In genomic region chr3:112089956-112090898, GRCh38 we compare ENCODE assay signal across 1 cellular context.
TF ChIP-seq lines count a peak whose summit lies in the region.

No MANE protein-coding gene starts in this region.

TF ChIP-seq in HEK293, 187 proteins besides CTCF, POLR2A, EP300 and RAD21 (continued from another document and continues in another):
- TF ChIP-seq PRDM10 (tag by site-specific recombination; IDR thresholded peaks at IDR 0.05) (no peak; the same call in 1 of the 2 replicates), ZNF24 (tag by site-specific recombination; IDR thresholded peaks at IDR 0.05) (0 out of 2 replicates have a peak, but pooled peaks have one; percentile 76), SP3 (tag by site-specific recombination; IDR thresholded peaks at IDR 0.05) (peak; percentile 25), ZNF335 (tag by site-specific recombination; conservative IDR thresholded peaks at IDR 0.05) (no peak), ZNF18 (tag by site-specific recombination; IDR thresholded peaks at IDR 0.05) (peak; percentile 73; the same call in 1 of the 2 replicates), ZNF707 (tag by site-specific recombination; IDR thresholded peaks at IDR 0.05) (no peak), ZNF654 (tag by site-specific recombination; IDR thresholded peaks at IDR 0.05; ENCODE audit: low read depth) (no peak), ZNF366 (tag by site-specific recombination; conservative IDR thresholded peaks at IDR 0.05) (peak; percentile 87), ZBTB1 (tag by site-specific recombination; IDR thresholded peaks at IDR 0.05) (no peak), ZNF670 (tag by site-specific recombination; IDR thresholded peaks at IDR 0.05; ENCODE audit: low read depth) (no peak), ZNF645 (tag by site-specific recombination; IDR thresholded peaks at IDR 0.05) (0 out of 2 replicates have a peak, but pooled peaks have one; percentile 26), ZNF248 (tag by site-specific recombination; IDR thresholded peaks at IDR 0.05) (no peak), ZBTB7A (tag by site-specific recombination; IDR thresholded peaks at IDR 0.05; ENCODE audit: low read depth) (no peak), ZNF266 (tag by site-specific recombination; IDR thresholded peaks at IDR 0.05; ENCODE audit: low read depth) (no peak), ZNF501 (tag by site-specific recombination; IDR thresholded peaks at IDR 0.05) (peak; percentile 31; the same call in 1 of the 2 replicates), GLI4 (tag by site-specific recombination; IDR thresholded peaks at IDR 0.05) (no peak), ZXDB (tag by site-specific recombination; IDR thresholded peaks at IDR 0.05) (peak; percentile 85), SP2 (tag by site-specific recombination; IDR thresholded peaks at IDR 0.05) (peak; percentile 19; the same call in 1 of the 2 replicates), ZNF394 (tag by site-specific recombination; IDR thresholded peaks at IDR 0.05; ENCODE audit: borderline replicate concordance) (peak; percentile 69), AEBP2 (tag by site-specific recombination; IDR thresholded peaks at IDR 0.05; ENCODE audit: borderline replicate concordance) (no peak), PRDM2 (tag by site-specific recombination; IDR thresholded peaks at IDR 0.05; ENCODE audit: borderline replicate concordance) (no peak), ZNF704 (tag by site-specific recombination; IDR thresholded peaks at IDR 0.05) (no peak), ZNF560 (tag by site-specific recombination; IDR thresholded peaks at IDR 0.05; ENCODE audit: borderline replicate concordance) (no peak), ZNF16 (tag by site-specific recombination; IDR thresholded peaks at IDR 0.05; ENCODE audit: low read depth) (no peak), INSM2 (tag by site-specific recombination; IDR thresholded peaks at IDR 0.05) (peak; percentile 77; the same call in 1 of the 2 replicates), REST (tag by site-specific recombination; IDR thresholded peaks at IDR 0.05) (no peak), ZNF692 (tag by site-specific recombination; IDR thresholded peaks at IDR 0.05) (peak; percentile 63), ZSCAN23 (tag by site-specific recombination; IDR thresholded peaks at IDR 0.05) (0 out of 2 replicates have a peak, but pooled peaks have one; percentile 38), ZBTB6 (tag by site-specific recombination; IDR thresholded peaks at IDR 0.05) (no peak), HOXA7 (CRISPR knock-in tag; IDR thresholded peaks at IDR 0.05; ENCODE audit: borderline replicate concordance) (no peak), ZNF19 (tag by site-specific recombination; IDR thresholded peaks at IDR 0.05; ENCODE audit: low read depth) (no peak)
